15 cellular contexts compared by ENCODE assay signal in the genomic region with DNA sequence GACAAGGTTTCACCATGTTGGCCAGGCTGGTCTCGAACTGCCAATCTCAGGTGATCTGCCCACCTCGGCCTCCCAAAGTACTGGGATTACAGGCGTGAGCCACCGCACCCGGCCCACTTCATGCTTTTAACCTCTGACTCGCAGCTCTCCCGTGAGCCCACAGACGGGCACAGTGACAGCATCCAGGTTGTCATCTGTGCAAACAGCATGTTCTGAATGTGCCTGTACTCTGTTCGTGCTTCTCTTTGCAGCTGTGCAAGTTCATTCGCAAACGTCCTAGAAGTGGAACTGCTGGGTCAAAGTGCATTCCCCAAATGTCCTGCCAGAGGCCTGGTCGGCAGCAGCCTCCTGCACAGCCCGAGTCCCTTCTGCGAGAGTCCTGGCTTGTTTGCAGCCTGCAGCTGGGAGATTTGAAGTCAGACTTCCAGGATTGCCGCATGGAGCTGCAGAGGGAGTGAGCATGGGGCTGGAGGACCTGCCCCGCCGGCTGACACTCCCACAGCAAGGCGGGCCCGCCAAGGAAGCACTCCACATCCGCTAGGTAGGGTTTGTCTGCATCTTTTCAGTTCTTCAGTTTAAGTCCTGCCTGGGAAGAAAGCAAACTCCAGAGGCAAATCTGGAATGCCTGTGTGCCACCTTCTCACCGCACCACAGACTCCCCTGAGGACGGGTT.
"Had no signal": no experiment of that assay in that cellular context is flagged by ENCODE, and none has a peak within 500 bp of the region (broad histone marks: within the 10 kb centered on the region; RNA-seq: fewer than 3 reads in every experiment).

No MANE protein-coding gene starts in this region.

- ATAC-seq: lower lobe of right lung, SK-N-SH treated with all-trans-retinoic acid at 6 μM for 48 hours had no signal

- H3K4me3 ChIP-seq: dorsolateral prefrontal cortex, lower lobe of right lung, prostate gland, thoracic aorta had no signal

- H3K27me3 ChIP-seq: brain microvascular endothelial cell, dorsolateral prefrontal cortex had no signal

- DNase-seq: amygdala; brain microvascular endothelial cell; dorsolateral prefrontal cortex; foreskin melanocyte; lower lobe of right lung; midbrain; stimulated activated CD4-positive, alpha-beta T cell treated with anti-CD3 and anti-CD28 coated beads, Interleukin-4, amount 100 ng/mL, for 24 hours; T-helper 2 cell had no signal

- H3K4me1 ChIP-seq: prostate gland had no signal

- H3K9me3 ChIP-seq: lower lobe of right lung, prostate gland, thoracic aorta had no signal

- H3K9me3 Mint-ChIP-seq: activated naive CD4-positive, alpha-beta T cell treated with anti-CD3 and anti-CD28 coated beads, Interleukin-2, amount 50 U/mL, for 24 hours; stimulated activated naive CD8-positive, alpha-beta T cell treated with anti-CD3 and anti-CD28 coated beads, Interleukin-15, Interleukin-2, amounts not matched to agents 100 ng/mL and 50 ng/mL, for 24 hours had no signal

- FAIRE-seq: endothelial cell of umbilical vein, TTC549 had no signal

- H3K27ac Mint-ChIP-seq: activated naive CD4-positive, alpha-beta T cell treated with anti-CD3 and anti-CD28 coated beads, Interleukin-2, amount 50 U/mL, for 24 hours; stimulated activated naive CD8-positive, alpha-beta T cell treated with anti-CD3 and anti-CD28 coated beads, Interleukin-15, Interleukin-2, amounts not matched to agents 100 ng/mL and 50 ng/mL, for 24 hours had no signal

- H3K27ac ChIP-seq: brain microvascular endothelial cell, lower lobe of right lung, prostate gland, thoracic aorta had no signal

- H3K27me3 Mint-ChIP-seq: activated naive CD4-positive, alpha-beta T cell treated with anti-CD3 and anti-CD28 coated beads, Interleukin-2, amount 50 U/mL, for 24 hours; stimulated activated naive CD8-positive, alpha-beta T cell treated with anti-CD3 and anti-CD28 coated beads, Interleukin-15, Interleukin-2, amounts not matched to agents 100 ng/mL and 50 ng/mL, for 24 hours had no signal

- H3K4me3 Mint-ChIP-seq: stimulated activated naive CD8-positive, alpha-beta T cell treated with anti-CD3 and anti-CD28 coated beads, Interleukin-15, Interleukin-2, amounts not matched to agents 100 ng/mL and 50 ng/mL, for 24 hours had no signal
